In the genomic region with DNA sequence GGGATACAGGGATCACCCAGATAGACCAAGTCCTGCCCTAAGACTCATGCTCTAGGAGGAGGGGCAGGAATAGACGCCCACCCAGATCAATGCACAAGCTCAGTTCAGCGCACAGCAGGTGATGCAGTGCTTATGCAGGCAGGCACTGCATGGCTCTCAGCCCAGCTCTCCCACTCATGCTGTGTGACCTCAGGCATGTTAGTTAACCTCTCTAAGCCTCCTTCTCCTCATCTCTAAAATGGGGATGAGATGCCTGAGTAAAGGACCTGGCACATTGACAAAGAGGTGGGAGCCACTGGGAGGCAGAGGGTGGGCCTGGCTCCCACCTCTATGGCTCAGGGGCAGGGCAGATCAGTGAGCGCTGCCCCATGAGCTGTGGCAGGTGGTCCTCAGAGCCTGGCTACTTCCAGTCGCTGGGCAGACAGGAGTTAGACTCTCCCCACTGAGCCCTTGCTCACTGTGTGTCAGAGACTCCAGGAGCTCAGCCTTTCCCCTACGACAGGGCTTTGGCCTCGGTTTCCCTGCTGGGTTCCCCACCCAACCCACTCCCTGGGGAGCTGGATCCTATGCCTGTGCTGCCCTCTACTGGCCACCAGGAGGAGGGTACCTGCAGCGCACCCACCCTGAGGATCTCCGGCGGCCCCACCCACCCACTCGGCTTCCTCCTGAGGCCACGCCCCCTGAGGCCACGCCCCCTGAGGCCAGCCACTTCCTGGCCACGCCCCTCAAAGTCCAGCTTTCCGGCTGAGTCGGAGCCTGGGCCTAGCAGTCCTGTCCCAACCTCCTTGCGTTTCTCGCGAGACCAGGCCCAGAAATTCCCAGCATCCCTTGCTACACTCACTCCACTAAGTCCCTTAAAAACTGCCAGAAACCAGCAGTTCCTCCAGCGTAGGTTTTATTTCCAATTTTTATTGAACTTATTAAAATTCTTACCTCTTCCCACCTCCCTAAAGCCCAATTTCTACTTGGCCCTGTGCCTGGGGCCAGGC, we compare ENCODE assay signal across 8 cellular contexts.
DNase-seq lines count a peak whose midpoint lies in the region; ATAC-seq and TF ChIP-seq lines count a peak whose summit lies in the region.

No MANE protein-coding gene starts in this region.

- H3K23ac ChIP-seq in H9 (ENCODE audit: insufficient read length, low read depth, low read length), result no peak overlapping the region
- H3K23ac ChIP-seq in trophoblast cell (ENCODE audit: low read length), result no peak overlapping the region

- no peak overlapping the region for H3K56ac ChIP-seq in H9 (ENCODE audit: insufficient read length, low read depth, low read length)

- no peak overlapping the region for H3K9ac ChIP-seq in H9 (ENCODE audit: extremely low read depth, insufficient read length, low read length)
- H3K9ac ChIP-seq in PC-3 (ENCODE audit: low read length), result no peak overlapping the region
- H3K9ac ChIP-seq in trophoblast cell (ENCODE audit: low read length), result no peak overlapping the region

- no peak overlapping the region for H3T11ph ChIP-seq in H9 (ENCODE audit: low read length)

- H2BK20ac ChIP-seq in H9 (ENCODE audit: low read depth, low read length, poor library complexity, severe bottlenecking), result no peak overlapping the region

- H3K4ac ChIP-seq in H9 (ENCODE audit: low read depth, low read length), result no peak overlapping the region
- no peak overlapping the region for H3K4ac ChIP-seq in trophoblast cell (ENCODE audit: low read depth, low read length)

- H3K79me2 ChIP-seq in H9 (ENCODE audit: insufficient read depth, low read length), result no peaks in the 10 kb centered on the region
- no peaks in the 10 kb centered on the region for H3K79me2 ChIP-seq in PC-3 (ENCODE audit: low read length)
- H3K79me2 ChIP-seq in trophoblast cell (ENCODE audit: control insufficient read depth, insufficient read depth, low read length, poor library complexity), result no peaks in the 10 kb centered on the region

- peak; percentile 69 for TF ChIP-seq CTCF in BJ (IDR thresholded peaks at IDR 0.05; ENCODE audit: insufficient read depth, low read depth, low read length)
- peak; percentile 86 for TF ChIP-seq CTCF in H9 (conservative IDR thresholded peaks at IDR 0.05)
- TF ChIP-seq CTCF in PC-3 (conservative IDR thresholded peaks at IDR 0.05; ENCODE audit: low read depth, low read length), result peak; percentile 61
- TF ChIP-seq CTCF in foreskin keratinocyte (conservative IDR thresholded peaks at IDR 0.05), result peak; percentile 73

- H3K4me3 Mint-ChIP-seq in H9, result no peak overlapping the region

- H3K27me3 Mint-ChIP-seq in H9 (ENCODE audit: low read depth), result peaks cover 6% of the 10 kb centered on the region

- no peaks in the 10 kb centered on the region for H3K4me1 Mint-ChIP-seq in H9

- H4K5ac ChIP-seq in H9 (ENCODE audit: insufficient read length, low read depth, low read length), result no peak overlapping the region

- CTCF ChIA-PET in BJ (lab: Yijun Ruan, JAX) (interaction anchor here (0.6 to 1.8 kb wide), 10 partner anchors 8 to 236 kb away, joined by 3 to 9 read pairs (median 4); no protein-coding TSS in a partner anchor), PC-3 (lab: Charles Lee) (interaction anchor here (0.6 to 1.0 kb wide), 5 partner anchors 75 to 191 kb away, joined by 3 to 6 read pairs (median 3); no protein-coding TSS in a partner anchor)

- peaks cover 19 to 25% of the 10 kb centered on the region in 2 experiments for H3K9me3 Mint-ChIP-seq in H9

- H2BK12ac ChIP-seq in H9 (ENCODE audit: insufficient read length, low read depth, low read length) (no peak overlapping the region), trophoblast cell (ENCODE audit: low read length) (no peak overlapping the region)

- intact Hi-C loops in PC-3 (cut with micrococcal nuclease), result no loop called here

- no CpG with 5 or more reads among the region's 19 CpGs for WGBS in H9 (ENCODE audit: extremely low coverage, insufficient read length, low lambda C conversion rate)
- WGBS in trophoblast cell (ENCODE audit: extremely low coverage, insufficient coverage, insufficient read length), result no CpG with 5 or more reads among the region's 19 CpGs

- H3K27me3 ChIP-seq in BJ (ENCODE audit: control insufficient read depth, insufficient read depth, low read length) (no peaks in the 10 kb centered on the region), H9 (ENCODE audit: insufficient read depth, low read length) (no peaks in the 10 kb centered on the region; the same call in 1 of the 2 replicates), PC-3 (ENCODE audit: low read length) (no peaks in the 10 kb centered on the region), foreskin keratinocyte (no peaks in the 10 kb centered on the region), trophoblast cell (ENCODE audit: insufficient read depth, low read length) (no peaks in the 10 kb centered on the region)

- H3K79me1 ChIP-seq in H9 (ENCODE audit: insufficient read depth, low read depth, low read length, poor library complexity, severe bottlenecking), result no peaks in the 10 kb centered on the region
- H3K79me1 ChIP-seq in trophoblast cell (ENCODE audit: low read length), result no peaks in the 10 kb centered on the region

- H3K4me2 ChIP-seq in H9 (ENCODE audit: insufficient read depth, insufficient read length, low read length) (no peak overlapping the region), PC-3 (ENCODE audit: low read length) (no peak overlapping the region), trophoblast cell (ENCODE audit: low read length) (no peak overlapping the region)

- no peak overlapping the region for H4K12ac ChIP-seq in trophoblast cell (ENCODE audit: low read depth, low read length)

- POLR2A ChIA-PET in BJ (lab: Charles Lee), result no interaction called here
- POLR2A ChIA-PET in PC-3 (lab: Charles Lee; ENCODE audit: unreplicated experiment), result no interaction called here

- H2AK5ac ChIP-seq in H9 (ENCODE audit: insufficient read length, low read length) (no peak overlapping the region), trophoblast cell (ENCODE audit: low read length) (no peak overlapping the region)

- no peaks in the 10 kb centered on the region for H3F3A ChIP-seq in PC-3 (ENCODE audit: low read length, unreplicated experiment)

- H3K27ac Mint-ChIP-seq in H9, result no peak overlapping the region

- H3K4me1 ChIP-seq in H9 (ENCODE audit: insufficient read depth, low read length) (no peaks in the 10 kb centered on the region), PC-3 (ENCODE audit: insufficient read depth, low read length) (no peaks in the 10 kb centered on the region), foreskin keratinocyte (no peaks in the 10 kb centered on the region), trophoblast cell (ENCODE audit: control insufficient read depth in 1 of 2, insufficient read depth in 2 of 2, low read length in 2 of 2) (no peaks in the 10 kb centered on the region)

- H3K14ac ChIP-seq in H9 (ENCODE audit: insufficient read depth, low read length), result no peak overlapping the region
- H3K14ac ChIP-seq in trophoblast cell (ENCODE audit: low read length), result no peak overlapping the region

- H3K9me2 ChIP-seq in PC-3 (replicated peaks; ENCODE audit: low read length), result no peaks in the 10 kb centered on the region

- no TSS peak for BruUV-seq in PC-3 (replicated peaks; lab: Mats Ljungman, UMichigan)

- DNase-seq in BJ (ENCODE audit: low read depth) (peak; percentile 1), H9 (peak; percentile 93), PC-3 (peak; percentile 75), foreskin keratinocyte (peak in 1 of 2 donors; percentile 17), trophoblast cell (peak; percentile 42 to 62)
- peak; percentile 19 for DNase-seq in activated T-cell treated with anti-CD3 and anti-CD28 coated beads, Interleukin-2, amount 50 U/mL, for 1 hour

- H4K20me1 ChIP-seq in H9 (ENCODE audit: control insufficient read depth, insufficient read depth, insufficient read length), result no peaks in the 10 kb centered on the region
- H4K20me1 ChIP-seq in PC-3 (ENCODE audit: low read length), result no peaks in the 10 kb centered on the region

- H2AFZ ChIP-seq in H9 (ENCODE audit: low read length), result no peak overlapping the region
- H2AFZ ChIP-seq in PC-3 (ENCODE audit: low read length), result 0 out of 2 replicates have a peak overlapping the region, but pooled peaks have one; percentile 48
- H2AFZ ChIP-seq in trophoblast cell (ENCODE audit: insufficient read depth, low read length, poor library complexity), result peak overlapping the region; percentile 27

- H3K36me3 Mint-ChIP-seq in H9 (ENCODE audit: insufficient read depth in 1 of 3, low read depth in 3 of 3), result peaks cover 0 to 5% (median 0%) of the 10 kb centered on the region in 3 experiments; a peak in 2 of 7 replicates

- H3K23me2 ChIP-seq in H9 (ENCODE audit: insufficient read length, low read depth, low read length, poor library complexity, severe bottlenecking), result no peaks in the 10 kb centered on the region

- H3K4me3 ChIP-seq in BJ (ENCODE audit: low read depth, low read length) (no peak overlapping the region), PC-3 (ENCODE audit: low read length) (no peak overlapping the region), trophoblast cell (ENCODE audit: low read depth, low read length) (no peak overlapping the region)

- H2BK120ac ChIP-seq in H9 (ENCODE audit: low read depth, low read length, poor library complexity, severe bottlenecking), result no peak overlapping the region
- H2BK120ac ChIP-seq in trophoblast cell (ENCODE audit: insufficient read depth, low read length, poor library complexity), result no peak overlapping the region

- H2BK15ac ChIP-seq in H9 (ENCODE audit: low read depth, low read length), result no peak overlapping the region

- H2BK5ac ChIP-seq in H9 (ENCODE audit: insufficient read length, low read length), result no peak overlapping the region
- no peak overlapping the region for H2BK5ac ChIP-seq in trophoblast cell (ENCODE audit: low read depth, low read length, poor library complexity)

- ATAC-seq in PC-3 (peak; percentile 83), foreskin keratinocyte (peak; percentile 81), GM21360 (IDR thresholded peaks at IDR 0.05; ENCODE audit: unreplicated experiment) (no peak), GM21367 (IDR thresholded peaks at IDR 0.05; ENCODE audit: unreplicated experiment) (no peak)

- H3K18ac ChIP-seq in H9 (ENCODE audit: insufficient read length, low read depth, low read length), result no peak overlapping the region
- H3K18ac ChIP-seq in trophoblast cell (ENCODE audit: low read length), result no peak overlapping the region

- H3K36me3 ChIP-seq in BJ (ENCODE audit: control insufficient read depth, insufficient read depth, low read length), result no peaks in the 10 kb centered on the region
- no peaks in the 10 kb centered on the region for H3K36me3 ChIP-seq in PC-3 (ENCODE audit: low read depth, low read length)
- H3K36me3 ChIP-seq in trophoblast cell (ENCODE audit: control insufficient read depth in 1 of 2, insufficient read depth in 2 of 2, low read length in 2 of 2), result no peaks in the 10 kb centered on the region

- H4K91ac ChIP-seq in H9 (ENCODE audit: insufficient read length, low read depth, low read length) (no peak overlapping the region), trophoblast cell (ENCODE audit: low read depth, low read length) (no peak overlapping the region)

- H3K9me3 ChIP-seq in H9 (ENCODE audit: control insufficient read depth, low read depth, low read length), result no peaks in the 10 kb centered on the region
- peaks cover 4% of the 10 kb centered on the region; the same call in 1 of the 2 replicates for H3K9me3 ChIP-seq in PC-3 (ENCODE audit: low read length)
- peaks cover 7% of the 10 kb centered on the region for H3K9me3 ChIP-seq in trophoblast cell (ENCODE audit: insufficient read depth, low read depth, low read length)

- H3K27ac ChIP-seq in H9 (ENCODE audit: insufficient read length, low read depth, low read length) (no peak overlapping the region), PC-3 (ENCODE audit: low read length) (no peak overlapping the region), foreskin keratinocyte (no peak overlapping the region), trophoblast cell (ENCODE audit: low read depth, low read length) (no peak overlapping the region)

- no peak overlapping the region for H4K8ac ChIP-seq in H9 (replicated peaks; ENCODE audit: insufficient read length, low read depth, low read length)
- peak overlapping the region; percentile 14 for H4K8ac ChIP-seq in trophoblast cell (ENCODE audit: low read depth, low read length)

Comparison
In these comparisons a context has a peak if more than half of its experiments do, and no peak if none do; other contexts are left out.
1. ATAC-seq: peak in PC-3 (single experiment) and foreskin keratinocyte (single experiment); none in GM21360 (single experiment) and GM21367 (single experiment).
2. Peak in every context shown above with its lines, with median percentiles within 50 percentile points of each other: CTCF ChIP-seq.